15 cellular contexts compared by ENCODE assay signal in genomic region chr2:68733365-68733764, GRCh38.
"Had no signal": no experiment of that assay in that cellular context is flagged by ENCODE, and none has a peak within 500 bp of the region (broad histone marks: within the 10 kb centered on the region; RNA-seq: fewer than 3 reads in every experiment).

No MANE protein-coding gene starts in this region.

- ATAC-seq: left lobe of liver had no signal

- H3K27me3 ChIP-seq: esophagus muscularis mucosa, neural progenitor cell, ovary had no signal

- H3K4me1 ChIP-seq: esophagus muscularis mucosa, neural progenitor cell had no signal

- DNase-seq: activated CD4-positive, alpha-beta T cell treated with anti-CD3 and anti-CD28 coated beads, Interleukin-2, amount 10 ng/mL, durations not matched to agents 24 days and 14 days; activated CD4-positive, CD25-positive, alpha-beta regulatory T cell; activated gamma-delta T cell treated with Interleukin-2 at 50 U/mL for 16 hours; amniotic stem cell; caudate nucleus; mammary epithelial cell; ovary; stimulated activated CD4-positive, alpha-beta T cell treated with anti-CD3 and anti-CD28 coated beads, Interleukin-15, amount 100 ng/mL, for 24 hours; stimulated activated naive CD4-positive, alpha-beta T cell; trophoblast cell had no signal

- H3K36me3 ChIP-seq: esophagus muscularis mucosa, neural progenitor cell, ovary had no signal

- H2AFZ ChIP-seq: neural progenitor cell had no signal

- H3K27ac ChIP-seq: neural progenitor cell, ovary had no signal

- H3K9me3 ChIP-seq: esophagus muscularis mucosa, ovary had no signal

- H3K27me3 Mint-ChIP-seq: activated CD4-positive, alpha-beta T cell treated with anti-CD3 and anti-CD28 coated beads, Interleukin-2, amount 10 ng/mL, durations not matched to agents 24 days and 14 days; activated naive CD8-positive, alpha-beta T cell had no signal

- H3K9ac ChIP-seq: neural progenitor cell had no signal

- H3K4me1 Mint-ChIP-seq: neural progenitor cell had no signal

- H3K27ac Mint-ChIP-seq: activated CD4-positive, alpha-beta T cell treated with anti-CD3 and anti-CD28 coated beads, Interleukin-2, amount 10 ng/mL, durations not matched to agents 24 days and 14 days; activated CD8-positive, alpha-beta T cell treated with anti-CD3 and anti-CD28 coated beads, Interleukin-2, amount 10 ng/mL, durations not matched to agents 7 days and 5 days; activated naive CD8-positive, alpha-beta T cell; neural progenitor cell had no signal

- H3K4me2 ChIP-seq: neural progenitor cell had no signal

- H3K4me3 Mint-ChIP-seq: activated CD4-positive, alpha-beta T cell treated with anti-CD3 and anti-CD28 coated beads, Interleukin-2, amount 10 ng/mL, durations not matched to agents 24 days and 14 days; activated CD8-positive, alpha-beta T cell treated with anti-CD3 and anti-CD28 coated beads, Interleukin-2, amount 10 ng/mL, durations not matched to agents 7 days and 5 days; activated naive CD8-positive, alpha-beta T cell; neural progenitor cell had no signal

- H3K36me3 Mint-ChIP-seq: activated naive CD8-positive, alpha-beta T cell; neural progenitor cell had no signal

- H3K4me3 ChIP-seq: esophagus muscularis mucosa, neural progenitor cell, ovary had no signal

- H3K9me3 Mint-ChIP-seq: activated CD4-positive, alpha-beta T cell treated with anti-CD3 and anti-CD28 coated beads, Interleukin-2, amount 10 ng/mL, durations not matched to agents 24 days and 14 days; neural progenitor cell had no signal
